In the genomic region with DNA sequence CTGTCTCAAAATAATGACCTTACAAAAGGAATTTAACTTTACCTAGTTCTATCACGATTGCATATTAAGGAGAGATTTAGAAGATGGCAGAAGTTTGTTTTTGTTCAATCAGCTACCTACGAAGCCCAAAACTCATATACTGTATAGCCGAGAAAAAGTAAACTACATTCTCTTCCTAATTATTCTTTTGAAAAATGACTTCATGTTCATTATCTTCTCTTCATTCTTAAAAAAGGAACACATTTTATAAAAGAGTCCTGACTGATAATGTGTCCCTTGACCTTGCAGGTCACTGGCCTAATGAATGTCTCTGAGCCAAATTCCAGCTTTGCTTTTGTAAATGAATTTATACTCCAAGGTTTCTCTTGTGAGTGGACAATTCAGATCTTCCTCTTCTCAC, we compare ENCODE assay signal across 7 cellular contexts. TPM values are rescaled to one million over a fixed set of nuclear protein-coding genes. Genes with fewer than 3 reads are reported as not detected.
"Had no signal": no experiment of that assay in that cellular context is flagged by ENCODE, and none has a peak within 500 bp of the region (broad histone marks: within the 10 kb centered on the region; RNA-seq: fewer than 3 reads in every experiment).

A gene with protein sequence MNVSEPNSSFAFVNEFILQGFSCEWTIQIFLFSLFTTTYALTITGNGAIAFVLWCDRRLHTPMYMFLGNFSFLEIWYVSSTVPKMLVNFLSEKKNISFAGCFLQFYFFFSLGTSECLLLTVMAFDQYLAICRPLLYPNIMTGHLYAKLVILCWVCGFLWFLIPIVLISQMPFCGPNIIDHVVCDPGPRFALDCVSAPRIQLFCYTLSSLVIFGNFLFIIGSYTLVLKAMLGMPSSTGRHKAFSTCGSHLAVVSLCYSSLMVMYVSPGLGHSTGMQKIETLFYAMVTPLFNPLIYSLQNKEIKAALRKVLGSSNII (plus strand): TSS at position 301 of the 400 bp plus-strand sequence. CDS start 0 bp downstream, at position 301.

RNA-seq across cellular contexts. Expression of the gene that starts here (rescaled TPM):
- total RNA-seq: GM23248, H1, H4, H7, H9, HFFc6 had no signal
- polyA plus RNA-seq: GM23248, GM23338, H1 had no signal
